In genomic region chr2:228224410-228224809, GRCh38 we compare ENCODE assay signal across 22 cellular contexts. TPM values are rescaled to one million over a fixed set of nuclear protein-coding genes. Genes with fewer than 3 reads are reported as not detected.
DNase-seq lines count a peak whose midpoint lies in the region; ATAC-seq, FAIRE-seq and TF ChIP-seq lines count a peak whose summit lies in the region.
"Had no signal": no experiment of that assay in that cellular context is flagged by ENCODE, and none has a peak within 500 bp of the region (broad histone marks: within the 10 kb centered on the region; RNA-seq: fewer than 3 reads in every experiment).

No MANE protein-coding gene starts in this region.

- peak; percentile 33 for ATAC-seq in mucosa of descending colon
- ATAC-seq: K562 had no signal

- H3K36me3 ChIP-seq in bronchial epithelial cell (ENCODE audit: control insufficient read depth, insufficient read depth, low read length) (no peaks in the 10 kb centered on the region), mucosa of descending colon (ENCODE audit: low read depth) (no peaks in the 10 kb centered on the region)
- H3K36me3 ChIP-seq: BE2C, SJCRH30 had no signal

- no peaks in the 10 kb centered on the region for H3K27me3 ChIP-seq in bronchial epithelial cell (ENCODE audit: control insufficient read depth, insufficient read depth, low read length)
- H3K27me3 ChIP-seq: BE2C, SJCRH30 had no signal

- intact Hi-C loops in mucosa of descending colon (cut with DNase I, micrococcal nuclease) = no loop called here

- H3K9me3 ChIP-seq in mucosa of descending colon = no peaks in the 10 kb centered on the region
- H3K9me3 ChIP-seq: BE2C, SJCRH30 had no signal

- FAIRE-seq in bronchial epithelial cell (lab: Jason Lieb, UNC) = no peak
- FAIRE-seq: GM12892, K562 had no signal

- no peak for TF ChIP-seq CTCF in bronchial epithelial cell (IDR thresholded peaks at IDR 0.05; ENCODE audit: insufficient read depth, low read length, severe bottlenecking)
- TF ChIP-seq CTCF in mucosa of descending colon (IDR thresholded peaks at IDR 0.05) = no peak

- no peaks in the 10 kb centered on the region for H3K4me1 ChIP-seq in mucosa of descending colon (ENCODE audit: low read depth)
- H3K4me1 ChIP-seq: BE2C, SJCRH30 had no signal

- peak; percentile 0 for DNase-seq in DMS53 (lab: John Stamatoyannopoulos, UW)
- DNase-seq in DMS53 treated with DMSO at 0.1 percent for 48 hours (lab: John Stamatoyannopoulos, UW; ENCODE audit: unreplicated experiment) = no peak
- DNase-seq in HT1080 (ENCODE audit: low read depth) = peak; percentile 3
- peak; percentile 34 for DNase-seq in bronchial epithelial cell (ENCODE audit: low read depth)
- DNase-seq in mucosa of descending colon = no peak
- no peak for DNase-seq in glomerular visceral epithelial cell (ENCODE audit: extremely low spot score)
- DNase-seq in ecto neural progenitor cell (ENCODE audit: low spot score) = no peak
- no peak for DNase-seq in mucosa of gallbladder (ENCODE audit: low spot score)
- DNase-seq: BE2C; CD4-positive, alpha-beta T cell; DMS79 treated with DMSO at 0.1 percent for 48 hours; GF-D8; H9; NCI-H1092; NCI-H146; NCI-H2081; NCI-H2227 treated with DMSO at 0.1 percent for 48 hours; NCI-H524 treated with DMSO at 0.1 percent for 48 hours; SJCRH30 had no signal

- H3K4me3 ChIP-seq in bronchial epithelial cell (ENCODE audit: low read depth, low read length) = no peak overlapping the region
- H3K4me3 ChIP-seq in mucosa of descending colon = no peak overlapping the region
- H3K4me3 ChIP-seq: K562, SJCRH30 had no signal

RNA-seq across cellular contexts. Expression of gene SPHKAP, which starts 42.9 kb away (rescaled TPM):
- not detected in 2 replicates for total RNA-seq in HT1080 (2014; rRNA removed; shearing (Covaris generic))
- polyA plus RNA-seq in HT1080 (2015; cell fraction: cytosol; rRNA removed) = not detected in 2 replicates
- polyA plus RNA-seq in HT1080 (2015; cell fraction: nucleus; rRNA removed) = not detected in 2 replicates
- total RNA-seq in bronchial epithelial cell (not detected in 2 replicates), mucosa of descending colon (under 1 TPM; 0.09 to 0.38 (median 0.22) TPM), mucosa of gallbladder (0.03 TPM)
- total RNA-seq: CD4-positive, alpha-beta T cell; H9; K562; RPMI7951 had no signal
- polyA plus RNA-seq: K562 had no signal

Comparison
In these comparisons a context has a peak if more than half of its experiments do, and no peak if none do; other contexts are left out.
1. DNase-seq: peak in DMS53 (single experiment), HT1080 (single experiment) and bronchial epithelial cell (single experiment); none in DMS53 treated with DMSO at 0.1 percent for 48 hours (single experiment), mucosa of descending colon (0 of 3), glomerular visceral epithelial cell (single experiment), ecto neural progenitor cell (single experiment) and mucosa of gallbladder (single experiment).